In the genomic region with DNA sequence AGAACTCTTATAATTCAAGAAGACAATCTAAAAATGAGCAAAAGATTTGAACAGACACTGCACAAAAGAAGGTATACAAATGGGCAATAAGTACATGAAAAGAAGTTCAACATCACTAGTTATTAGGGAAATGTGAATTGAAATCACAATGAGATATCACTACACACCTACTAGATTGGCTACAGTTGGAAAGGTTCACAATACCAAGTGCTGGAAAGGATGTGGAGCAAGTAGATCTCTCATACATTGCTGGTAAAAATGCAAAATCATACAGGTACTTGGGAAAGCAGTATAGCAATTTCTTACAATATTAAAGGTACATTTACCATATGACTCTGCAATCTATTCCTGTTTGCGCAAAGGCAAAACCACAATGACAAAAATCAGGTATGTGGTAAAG, we compare ENCODE assay signal across 30 cellular contexts.
"Had no signal": no experiment of that assay in that cellular context is flagged by ENCODE, and none has a peak within 500 bp of the region (broad histone marks: within the 10 kb centered on the region; RNA-seq: fewer than 3 reads in every experiment).

No MANE protein-coding gene starts in this region.

- H3K9me3 ChIP-seq: adrenal gland, ascending aorta, body of pancreas, breast epithelium had no signal

- DNase-seq: activated effector memory CD4-positive, alpha-beta T cell treated with anti-CD3 and anti-CD28 coated beads, Interleukin-2, amount 50 U/mL, for 16 hours; activated effector memory CD4-positive, alpha-beta T cell treated with Interleukin-2 at 50 U/mL for 16 hours; activated gamma-delta T cell; activated gamma-delta T cell treated with Interleukin-2 at 50 U/mL for 16 hours; activated naive CD4-positive, alpha-beta T cell; activated naive CD4-positive, alpha-beta T cell treated with anti-CD3 and anti-CD28 coated beads for 36 hours; activated naive CD4-positive, alpha-beta T cell treated with anti-CD3 and anti-CD28 coated beads, Interleukin-2, amount 10 ng/mL, durations not matched to agents 7 days and 5 days; activated naive CD4-positive, alpha-beta T cell treated with anti-CD3 and anti-CD28 coated beads, Interleukin-2, amount 50 U/mL, for 16 hours; activated naive CD4-positive, alpha-beta T cell treated with Interleukin-2 at 50 U/mL for 16 hours; activated naive CD8-positive, alpha-beta T cell treated with anti-CD3 and anti-CD28 coated beads for 36 hours; activated naive CD8-positive, alpha-beta T cell treated with anti-CD3 and anti-CD28 coated beads, Interleukin-2, amount 10 ng/mL, durations not matched to agents 7 days and 5 days; activated naive CD8-positive, alpha-beta T cell treated with anti-CD3 and anti-CD28 coated beads, Interleukin-2, amount 50 U/mL, for 24 hours; activated T-cell treated with anti-CD3 and anti-CD28 coated beads, Interleukin-2, amount 50 U/mL, for 4 hours; activated T-cell treated with anti-CD3 and anti-CD28 coated beads, Interleukin-2, amount 50 U/mL, for 48 hours; activated T-cell treated with anti-CD3 and anti-CD28 coated beads, Interleukin-2, amount 50 U/mL, for 72 hours; adrenal gland; amniotic stem cell; amygdala; anterior cingulate cortex; aorta; body of pancreas; brain microvascular endothelial cell; caudate nucleus; central memory CD4-positive, alpha-beta T cell; cerebellar nuclear complex had no signal

- H3K27ac ChIP-seq: adrenal gland, ascending aorta, body of pancreas, brain microvascular endothelial cell, breast epithelium, cardiac muscle cell had no signal

- H3K4me1 ChIP-seq: breast epithelium had no signal

- H3K4me3 ChIP-seq: adrenal gland, ascending aorta, body of pancreas, breast epithelium, cardiac muscle cell had no signal

- H3K27me3 ChIP-seq: adrenal gland, ascending aorta, body of pancreas, brain microvascular endothelial cell, breast epithelium, cardiac muscle cell had no signal

- H3K36me3 ChIP-seq: adrenal gland, brain microvascular endothelial cell, breast epithelium, cardiac muscle cell had no signal

- ATAC-seq: activated naive CD4-positive, alpha-beta T cell treated with anti-CD3 and anti-CD28 coated beads, Interleukin-2, amount 50 U/mL, for 72 hours; activated naive CD8-positive, alpha-beta T cell treated with anti-CD3 and anti-CD28 coated beads, Interleukin-2, amount 50 U/mL, for 24 hours; activated T-cell treated with anti-CD3 and anti-CD28 coated beads, Interleukin-2, amount 50 U/mL, for 4 hours; activated T-cell treated with anti-CD3 and anti-CD28 coated beads, Interleukin-2, amount 50 U/mL, for 72 hours; activated T-helper 17 cell treated with anti-CD3 and anti-CD28 coated beads, Interleukin-2, amount 50 U/mL, for 72 hours; body of pancreas had no signal
